18 cellular contexts compared by ENCODE assay signal in the genomic region with DNA sequence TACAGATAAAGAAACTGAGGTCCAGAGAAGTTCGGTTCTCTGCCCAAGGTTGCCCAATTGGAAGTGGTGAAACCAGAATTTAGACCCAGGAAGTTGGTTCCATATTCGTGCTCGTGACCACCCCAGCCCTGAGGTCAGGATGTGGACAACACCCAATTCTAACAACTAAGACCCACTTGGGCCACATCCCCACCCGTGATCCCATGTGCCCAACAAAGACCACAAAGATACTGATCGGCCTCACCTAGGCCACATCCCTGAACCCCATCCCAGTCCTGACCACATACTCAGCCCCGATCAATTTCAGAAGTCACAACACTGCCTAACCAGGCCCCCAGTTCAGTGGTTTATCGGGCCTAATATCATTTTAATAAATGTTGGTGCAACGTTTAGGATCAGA.
A peak's percentile ranks its signal among the peaks of the same experiment; 100 is the strongest.
DNase-seq lines count a peak whose midpoint lies in the region; ATAC-seq and TF ChIP-seq lines count a peak whose summit lies in the region.
"Had no signal": no experiment of that assay in that cellular context is flagged by ENCODE, and none has a peak within 500 bp of the region (broad histone marks: within the 10 kb centered on the region; RNA-seq: fewer than 3 reads in every experiment).

No MANE protein-coding gene starts in this region.

- TF ChIP-seq CTCF in endothelial cell (IDR thresholded peaks at IDR 0.05; ENCODE audit: unreplicated experiment) = no peak
- TF ChIP-seq CTCF in spleen (IDR thresholded peaks at IDR 0.05 in 8 of 11, conservative IDR thresholded peaks at IDR 0.05 in 3 of 11) = no peak

- WGBS in spleen, 5 donors = 61 to 84% (median 73%) methylated on average over 8 of the region's 8 CpGs

- intact Hi-C loops in spleen (cut with DNase I; ENCODE audit: low total_unique reads) = no loop called here

- no peaks in the 10 kb centered on the region for H3K27me3 Mint-ChIP-seq in activated T-cell treated with anti-CD3 and anti-CD28 coated beads, Interleukin-2, amount 50 U/mL, for 24 hours
- no peaks in the 10 kb centered on the region for H3K27me3 Mint-ChIP-seq in T-helper 17 cell
- H3K27me3 Mint-ChIP-seq in endothelial cell (ENCODE audit: unreplicated experiment) = peaks cover 21% of the 10 kb centered on the region

- H3K36me3 ChIP-seq in spleen = peaks cover 0 to 100% (median 70%) of the 10 kb centered on the region in 6 donors

- no peak for TF ChIP-seq POLR2A in spleen (IDR thresholded peaks at IDR 0.05)

- H3K27ac Mint-ChIP-seq in activated T-cell treated with anti-CD3 and anti-CD28 coated beads, Interleukin-2, amount 50 U/mL, for 24 hours = peak overlapping the region; percentile 16
- peak overlapping the region; percentile 60 for H3K27ac Mint-ChIP-seq in T-helper 17 cell
- H3K27ac Mint-ChIP-seq in endothelial cell (ENCODE audit: unreplicated experiment) = peak overlapping the region; percentile 51

- no peak overlapping the region for H3K4me3 ChIP-seq in spleen
- H3K4me3 ChIP-seq: A549, GM23248, K562, PC-9 had no signal

- H3K9me3 ChIP-seq in T-helper 17 cell (ENCODE audit: control insufficient read depth, low read length, poor library complexity, severe bottlenecking) = no peaks in the 10 kb centered on the region
- H3K9me3 ChIP-seq in spleen = no peaks in the 10 kb centered on the region
- H3K9me3 ChIP-seq: A549 had no signal

- H3K27me3 ChIP-seq in spleen (replicated peaks in 1 of 7) = no peaks in the 10 kb centered on the region

- H3K9me3 Mint-ChIP-seq in activated T-cell treated with anti-CD3 and anti-CD28 coated beads, Interleukin-2, amount 50 U/mL, for 24 hours = no peaks in the 10 kb centered on the region
- no peaks in the 10 kb centered on the region for H3K9me3 Mint-ChIP-seq in endothelial cell (ENCODE audit: unreplicated experiment)
- H3K9me3 Mint-ChIP-seq: CD14-positive monocyte had no signal

- no peak for DNase-seq in activated T-cell treated with anti-CD3 and anti-CD28 coated beads, Interleukin-2, amount 50 U/mL, for 24 hours
- DNase-seq in activated T-cell treated with anti-CD3 and anti-CD28 coated beads, Interleukin-2, amount 50 U/mL, for 48 hours = no peak
- DNase-seq in T-helper 17 cell (no peak), endothelial cell (ENCODE audit: low spot score) (no peak), spleen (peak; percentile 49), T1000 (lab: John Stamatoyannopoulos, UW) (no peak), pons (ENCODE audit: low spot score) (no peak)
- DNase-seq: Calu3, GM23248, NCI-H146, NCI-H345, NCI-H526 treated with DMSO at 0.1 percent for 48 hours had no signal

- H3K27ac ChIP-seq in spleen = no peak overlapping the region
- H3K27ac ChIP-seq: A549, GM23248, PC-9 had no signal

- H3K36me3 Mint-ChIP-seq in activated T-cell treated with anti-CD3 and anti-CD28 coated beads, Interleukin-2, amount 50 U/mL, for 24 hours (ENCODE audit: low read depth) = peaks cover 73% of the 10 kb centered on the region
- H3K36me3 Mint-ChIP-seq in T-helper 17 cell (ENCODE audit: low read depth) (peaks cover 12% of the 10 kb centered on the region), endothelial cell (ENCODE audit: low read depth, unreplicated experiment) (peaks cover 74% of the 10 kb centered on the region)

- ATAC-seq in T-helper 17 cell (no peak), GM18502 (IDR thresholded peaks at IDR 0.05; ENCODE audit: poor library complexity, unreplicated experiment) (no peak)
- ATAC-seq: A549, HCT116, K562 had no signal

- peaks cover 3% of the 10 kb centered on the region for H3K4me1 Mint-ChIP-seq in activated T-cell treated with anti-CD3 and anti-CD28 coated beads, Interleukin-2, amount 50 U/mL, for 24 hours (ENCODE audit: low read depth)
- H3K4me1 Mint-ChIP-seq in T-helper 17 cell = peaks cover 17% of the 10 kb centered on the region
- peaks cover 52% of the 10 kb centered on the region for H3K4me1 Mint-ChIP-seq in endothelial cell (ENCODE audit: unreplicated experiment)

- H3K4me3 Mint-ChIP-seq in activated T-cell treated with anti-CD3 and anti-CD28 coated beads, Interleukin-2, amount 50 U/mL, for 24 hours = no peak overlapping the region
- no peak overlapping the region for H3K4me3 Mint-ChIP-seq in T-helper 17 cell
- peak overlapping the region; percentile 27 for H3K4me3 Mint-ChIP-seq in endothelial cell (ENCODE audit: unreplicated experiment)
- H3K4me3 Mint-ChIP-seq: CD14-positive monocyte had no signal

- H3K4me1 ChIP-seq in spleen = peaks cover 22 to 76% (median 36%) of the 10 kb centered on the region in 6 donors
